1 cellular context compared by ENCODE assay signal in genomic region chr9:36190388-36191289, GRCh38.
TF ChIP-seq lines count a peak whose summit lies in the region.

TSS of gene CLTA (plus strand) at chr9:36190921. CDS start at chr9:36191057, 136 bp downstream.

TF ChIP-seq in HepG2, 621 proteins besides CTCF, POLR2A, EP300 and RAD21 (continued from another document):
- peak; percentile 37; the same call in 1 of the 2 replicates for TF ChIP-seq MNT (IDR thresholded peaks at IDR 0.05)
- 0 out of 2 replicates have a peak, but pooled peaks have one; percentile 82 for TF ChIP-seq ZNF552 (CRISPR knock-in tag; IDR thresholded peaks at IDR 0.05; ENCODE audit: borderline replicate concordance)
- TF ChIP-seq ZNF614 (CRISPR knock-in tag; IDR thresholded peaks at IDR 0.05; ENCODE audit: borderline replicate concordance) = peak; percentile 53; the same call in 1 of the 2 replicates
